In genomic region chr10:30534465-30535144, GRCh38 we compare ENCODE assay signal across 1 cellular context.
TF ChIP-seq lines count a peak whose summit lies in the region.

No MANE protein-coding gene starts in this region.

TF ChIP-seq in HepG2, 621 proteins besides CTCF, POLR2A, EP300 and RAD21 (continued from another document and continues in another):
- TF ChIP-seq, protein P1, sequence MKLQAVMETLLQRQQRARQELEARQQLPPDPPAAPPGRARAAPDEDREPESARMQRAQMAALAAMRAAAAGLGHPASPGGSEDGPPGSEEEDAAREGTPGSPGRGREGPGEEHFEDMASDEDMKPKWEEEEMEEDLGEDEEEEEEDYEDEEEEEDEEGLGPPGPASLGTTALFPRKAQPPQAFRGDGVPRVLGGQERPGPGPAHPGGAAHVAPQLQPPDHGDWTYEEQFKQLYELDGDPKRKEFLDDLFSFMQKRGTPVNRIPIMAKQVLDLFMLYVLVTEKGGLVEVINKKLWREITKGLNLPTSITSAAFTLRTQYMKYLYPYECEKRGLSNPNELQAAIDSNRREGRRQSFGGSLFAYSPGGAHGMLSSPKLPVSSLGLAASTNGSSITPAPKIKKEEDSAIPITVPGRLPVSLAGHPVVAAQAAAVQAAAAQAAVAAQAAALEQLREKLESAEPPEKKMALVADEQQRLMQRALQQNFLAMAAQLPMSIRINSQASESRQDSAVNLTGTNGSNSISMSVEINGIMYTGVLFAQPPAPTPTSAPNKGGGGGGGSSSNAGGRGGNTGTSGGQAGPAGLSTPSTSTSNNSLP (IDR thresholded peaks at IDR 0.05; ENCODE audit: low read depth, low read length), result 0 out of 2 replicates have a peak, but pooled peaks have one; percentile 62
- TF ChIP-seq TSC22D2 (CRISPR knock-in tag; IDR thresholded peaks at IDR 0.05; ENCODE audit: borderline replicate concordance) (0 out of 2 replicates have a peak, but pooled peaks have one; percentile 35), ZSCAN20 (CRISPR knock-in tag; IDR thresholded peaks at IDR 0.05; ENCODE audit: borderline replicate concordance) (no peak), TEAD2 (CRISPR knock-in tag; IDR thresholded peaks at IDR 0.05) (no peak), REXO4 (CRISPR knock-in tag; IDR thresholded peaks at IDR 0.05; ENCODE audit: borderline replicate concordance) (no peak), KAT2B (IDR thresholded peaks at IDR 0.05; ENCODE audit: borderline replicate concordance, low read depth, low read length) (no peak), ZNF670 (CRISPR knock-in tag; IDR thresholded peaks at IDR 0.05; ENCODE audit: borderline replicate concordance) (no peak), RBFOX2 (IDR thresholded peaks at IDR 0.05; ENCODE audit: low read depth, low read length) (no peak), RXRB (CRISPR knock-in tag; IDR thresholded peaks at IDR 0.05; ENCODE audit: borderline replicate concordance) (0 out of 2 replicates have a peak, but pooled peaks have one; percentile 21), KLF16 (CRISPR knock-in tag; IDR thresholded peaks at IDR 0.05) (peak in 1 of 2 experiments; percentile 38; a peak in 1 of 4 replicates), ZNF660 (CRISPR knock-in tag; IDR thresholded peaks at IDR 0.05; ENCODE audit: borderline replicate concordance, low read depth) (no peak), ZNF652 (CRISPR knock-in tag; IDR thresholded peaks at IDR 0.05; ENCODE audit: borderline replicate concordance, low read depth) (peak; percentile 20; the same call in 1 of the 2 replicates), SMAD9 (CRISPR knock-in tag; IDR thresholded peaks at IDR 0.05) (no peak), ZNF350 (CRISPR knock-in tag; IDR thresholded peaks at IDR 0.05; ENCODE audit: borderline replicate concordance, low read depth) (no peak), NFKBIZ (CRISPR knock-in tag; IDR thresholded peaks at IDR 0.05) (no peak), ERF (CRISPR knock-in tag; IDR thresholded peaks at IDR 0.05) (0 out of 2 replicates have a peak, but pooled peaks have one; percentile 44), NFE2L1 (CRISPR knock-in tag; IDR thresholded peaks at IDR 0.05; ENCODE audit: borderline replicate concordance) (no peak), MXI1 (IDR thresholded peaks at IDR 0.05; ENCODE audit: borderline replicate concordance, low read depth, low read length) (no peak), HNRNPLL (IDR thresholded peaks at IDR 0.05; ENCODE audit: low read depth, low read length, poor library complexity, severe bottlenecking) (no peak), ZNF737 (CRISPR knock-in tag; IDR thresholded peaks at IDR 0.05; ENCODE audit: borderline replicate concordance) (no peak), FOSL2 (CRISPR knock-in tag; IDR thresholded peaks at IDR 0.05) (peak; percentile 36; the same call in 1 of the 2 replicates), ELF3 (CRISPR knock-in tag; IDR thresholded peaks at IDR 0.05) (0 out of 2 replicates have a peak, but pooled peaks have one; percentile 14), ATF7-NPFF (CRISPR knock-in tag; IDR thresholded peaks at IDR 0.05; ENCODE audit: low read depth) (no peak), CHCHD3 (CRISPR knock-in tag; IDR thresholded peaks at IDR 0.05) (no peak), FOXA3 (CRISPR knock-in tag; IDR thresholded peaks at IDR 0.05) (0 out of 2 replicates have a peak, but pooled peaks have one; percentile 27), ZNF780A (CRISPR knock-in tag; IDR thresholded peaks at IDR 0.05) (no peak), TFDP2 (CRISPR knock-in tag; IDR thresholded peaks at IDR 0.05) (0 out of 2 replicates have a peak, but pooled peaks have one; percentile 23)
- TF ChIP-seq, protein P2, sequence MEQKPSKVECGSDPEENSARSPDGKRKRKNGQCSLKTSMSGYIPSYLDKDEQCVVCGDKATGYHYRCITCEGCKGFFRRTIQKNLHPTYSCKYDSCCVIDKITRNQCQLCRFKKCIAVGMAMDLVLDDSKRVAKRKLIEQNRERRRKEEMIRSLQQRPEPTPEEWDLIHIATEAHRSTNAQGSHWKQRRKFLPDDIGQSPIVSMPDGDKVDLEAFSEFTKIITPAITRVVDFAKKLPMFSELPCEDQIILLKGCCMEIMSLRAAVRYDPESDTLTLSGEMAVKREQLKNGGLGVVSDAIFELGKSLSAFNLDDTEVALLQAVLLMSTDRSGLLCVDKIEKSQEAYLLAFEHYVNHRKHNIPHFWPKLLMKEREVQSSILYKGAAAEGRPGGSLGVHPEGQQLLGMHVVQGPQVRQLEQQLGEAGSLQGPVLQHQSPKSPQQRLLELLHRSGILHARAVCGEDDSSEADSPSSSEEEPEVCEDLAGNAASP (CRISPR knock-in tag; IDR thresholded peaks at IDR 0.05; ENCODE audit: borderline replicate concordance), result 0 out of 2 replicates have a peak, but pooled peaks have one; percentile 15
- TF ChIP-seq, protein P3, sequence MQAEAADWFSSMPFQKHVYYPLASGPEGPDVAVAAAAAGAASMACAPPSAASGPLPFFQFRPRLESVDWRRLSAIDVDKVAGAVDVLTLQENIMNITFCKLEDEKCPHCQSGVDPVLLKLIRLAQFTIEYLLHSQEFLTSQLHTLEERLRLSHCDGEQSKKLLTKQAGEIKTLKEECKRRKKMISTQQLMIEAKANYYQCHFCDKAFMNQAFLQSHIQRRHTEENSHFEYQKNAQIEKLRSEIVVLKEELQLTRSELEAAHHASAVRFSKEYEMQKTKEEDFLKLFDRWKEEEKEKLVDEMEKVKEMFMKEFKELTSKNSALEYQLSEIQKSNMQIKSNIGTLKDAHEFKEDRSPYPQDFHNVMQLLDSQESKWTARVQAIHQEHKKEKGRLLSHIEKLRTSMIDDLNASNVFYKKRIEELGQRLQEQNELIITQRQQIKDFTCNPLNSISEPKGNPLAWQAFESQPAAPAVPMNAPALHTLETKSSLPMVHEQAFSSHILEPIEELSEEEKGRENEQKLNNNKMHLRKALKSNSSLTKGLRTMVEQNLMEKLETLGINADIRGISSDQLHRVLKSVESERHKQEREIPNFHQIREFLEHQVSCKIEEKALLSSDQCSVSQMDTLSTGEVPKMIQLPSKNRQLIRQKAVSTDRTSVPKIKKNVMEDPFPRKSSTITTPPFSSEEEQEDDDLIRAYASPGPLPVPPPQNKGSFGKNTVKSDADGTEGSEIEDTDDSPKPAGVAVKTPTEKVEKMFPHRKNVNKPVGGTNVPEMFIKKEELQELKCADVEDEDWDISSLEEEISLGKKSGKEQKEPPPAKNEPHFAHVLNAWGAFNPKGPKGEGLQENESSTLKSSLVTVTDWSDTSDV (CRISPR knock-in tag; IDR thresholded peaks at IDR 0.05), result no peak
- TF ChIP-seq, protein P4, sequence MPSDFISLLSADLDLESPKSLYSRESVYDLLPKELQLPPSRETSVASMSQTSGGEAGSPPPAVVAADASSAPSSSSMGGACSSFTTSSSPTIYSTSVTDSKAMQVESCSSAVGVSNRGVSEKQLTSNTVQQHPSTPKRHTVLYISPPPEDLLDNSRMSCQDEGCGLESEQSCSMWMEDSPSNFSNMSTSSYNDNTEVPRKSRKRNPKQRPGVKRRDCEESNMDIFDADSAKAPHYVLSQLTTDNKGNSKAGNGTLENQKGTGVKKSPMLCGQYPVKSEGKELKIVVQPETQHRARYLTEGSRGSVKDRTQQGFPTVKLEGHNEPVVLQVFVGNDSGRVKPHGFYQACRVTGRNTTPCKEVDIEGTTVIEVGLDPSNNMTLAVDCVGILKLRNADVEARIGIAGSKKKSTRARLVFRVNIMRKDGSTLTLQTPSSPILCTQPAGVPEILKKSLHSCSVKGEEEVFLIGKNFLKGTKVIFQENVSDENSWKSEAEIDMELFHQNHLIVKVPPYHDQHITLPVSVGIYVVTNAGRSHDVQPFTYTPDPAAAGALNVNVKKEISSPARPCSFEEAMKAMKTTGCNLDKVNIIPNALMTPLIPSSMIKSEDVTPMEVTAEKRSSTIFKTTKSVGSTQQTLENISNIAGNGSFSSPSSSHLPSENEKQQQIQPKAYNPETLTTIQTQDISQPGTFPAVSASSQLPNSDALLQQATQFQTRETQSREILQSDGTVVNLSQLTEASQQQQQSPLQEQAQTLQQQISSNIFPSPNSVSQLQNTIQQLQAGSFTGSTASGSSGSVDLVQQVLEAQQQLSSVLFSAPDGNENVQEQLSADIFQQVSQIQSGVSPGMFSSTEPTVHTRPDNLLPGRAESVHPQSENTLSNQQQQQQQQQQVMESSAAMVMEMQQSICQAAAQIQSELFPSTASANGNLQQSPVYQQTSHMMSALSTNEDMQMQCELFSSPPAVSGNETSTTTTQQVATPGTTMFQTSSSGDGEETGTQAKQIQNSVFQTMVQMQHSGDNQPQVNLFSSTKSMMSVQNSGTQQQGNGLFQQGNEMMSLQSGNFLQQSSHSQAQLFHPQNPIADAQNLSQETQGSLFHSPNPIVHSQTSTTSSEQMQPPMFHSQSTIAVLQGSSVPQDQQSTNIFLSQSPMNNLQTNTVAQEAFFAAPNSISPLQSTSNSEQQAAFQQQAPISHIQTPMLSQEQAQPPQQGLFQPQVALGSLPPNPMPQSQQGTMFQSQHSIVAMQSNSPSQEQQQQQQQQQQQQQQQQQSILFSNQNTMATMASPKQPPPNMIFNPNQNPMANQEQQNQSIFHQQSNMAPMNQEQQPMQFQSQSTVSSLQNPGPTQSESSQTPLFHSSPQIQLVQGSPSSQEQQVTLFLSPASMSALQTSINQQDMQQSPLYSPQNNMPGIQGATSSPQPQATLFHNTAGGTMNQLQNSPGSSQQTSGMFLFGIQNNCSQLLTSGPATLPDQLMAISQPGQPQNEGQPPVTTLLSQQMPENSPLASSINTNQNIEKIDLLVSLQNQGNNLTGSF (CRISPR knock-in tag; IDR thresholded peaks at IDR 0.05), result no peak
- TF ChIP-seq, protein P5, sequence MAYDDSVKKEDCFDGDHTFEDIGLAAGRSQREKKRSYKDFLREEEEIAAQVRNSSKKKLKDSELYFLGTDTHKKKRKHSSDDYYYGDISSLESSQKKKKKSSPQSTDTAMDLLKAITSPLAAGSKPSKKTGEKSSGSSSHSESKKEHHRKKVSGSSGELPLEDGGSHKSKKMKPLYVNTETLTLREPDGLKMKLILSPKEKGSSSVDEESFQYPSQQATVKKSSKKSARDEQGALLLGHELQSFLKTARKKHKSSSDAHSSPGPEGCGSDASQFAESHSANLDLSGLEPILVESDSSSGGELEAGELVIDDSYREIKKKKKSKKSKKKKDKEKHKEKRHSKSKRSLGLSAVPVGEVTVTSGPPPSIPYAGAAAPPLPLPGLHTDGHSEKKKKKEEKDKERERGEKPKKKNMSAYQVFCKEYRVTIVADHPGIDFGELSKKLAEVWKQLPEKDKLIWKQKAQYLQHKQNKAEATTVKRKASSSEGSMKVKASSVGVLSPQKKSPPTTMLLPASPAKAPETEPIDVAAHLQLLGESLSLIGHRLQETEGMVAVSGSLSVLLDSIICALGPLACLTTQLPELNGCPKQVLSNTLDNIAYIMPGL (CRISPR knock-in tag; IDR thresholded peaks at IDR 0.05; ENCODE audit: borderline replicate concordance in 1 of 2, low read depth in 1 of 2), result peak in 1 of 2 experiments; percentile 54; a peak in 2 of 4 replicates
- TF ChIP-seq, protein P6, sequence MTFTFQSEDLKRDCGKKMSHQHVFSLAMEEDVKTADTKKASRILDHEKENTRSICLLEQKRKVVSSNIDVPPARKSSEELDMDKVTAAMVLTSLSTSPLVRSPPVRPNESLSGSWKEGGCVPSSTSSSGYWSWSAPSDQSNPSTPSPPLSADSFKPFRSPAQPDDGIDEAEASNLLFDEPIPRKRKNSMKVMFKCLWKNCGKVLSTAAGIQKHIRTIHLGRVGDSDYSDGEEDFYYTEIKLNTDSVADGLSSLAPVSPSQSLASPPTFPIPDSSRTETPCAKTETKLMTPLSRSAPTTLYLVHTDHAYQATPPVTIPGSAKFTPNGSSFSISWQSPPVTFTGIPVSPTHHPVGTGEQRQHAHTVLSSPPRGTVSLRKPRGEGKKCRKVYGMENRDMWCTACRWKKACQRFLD (CRISPR knock-in tag; IDR thresholded peaks at IDR 0.05; ENCODE audit: borderline replicate concordance), result no peak
- TF ChIP-seq, protein P7, sequence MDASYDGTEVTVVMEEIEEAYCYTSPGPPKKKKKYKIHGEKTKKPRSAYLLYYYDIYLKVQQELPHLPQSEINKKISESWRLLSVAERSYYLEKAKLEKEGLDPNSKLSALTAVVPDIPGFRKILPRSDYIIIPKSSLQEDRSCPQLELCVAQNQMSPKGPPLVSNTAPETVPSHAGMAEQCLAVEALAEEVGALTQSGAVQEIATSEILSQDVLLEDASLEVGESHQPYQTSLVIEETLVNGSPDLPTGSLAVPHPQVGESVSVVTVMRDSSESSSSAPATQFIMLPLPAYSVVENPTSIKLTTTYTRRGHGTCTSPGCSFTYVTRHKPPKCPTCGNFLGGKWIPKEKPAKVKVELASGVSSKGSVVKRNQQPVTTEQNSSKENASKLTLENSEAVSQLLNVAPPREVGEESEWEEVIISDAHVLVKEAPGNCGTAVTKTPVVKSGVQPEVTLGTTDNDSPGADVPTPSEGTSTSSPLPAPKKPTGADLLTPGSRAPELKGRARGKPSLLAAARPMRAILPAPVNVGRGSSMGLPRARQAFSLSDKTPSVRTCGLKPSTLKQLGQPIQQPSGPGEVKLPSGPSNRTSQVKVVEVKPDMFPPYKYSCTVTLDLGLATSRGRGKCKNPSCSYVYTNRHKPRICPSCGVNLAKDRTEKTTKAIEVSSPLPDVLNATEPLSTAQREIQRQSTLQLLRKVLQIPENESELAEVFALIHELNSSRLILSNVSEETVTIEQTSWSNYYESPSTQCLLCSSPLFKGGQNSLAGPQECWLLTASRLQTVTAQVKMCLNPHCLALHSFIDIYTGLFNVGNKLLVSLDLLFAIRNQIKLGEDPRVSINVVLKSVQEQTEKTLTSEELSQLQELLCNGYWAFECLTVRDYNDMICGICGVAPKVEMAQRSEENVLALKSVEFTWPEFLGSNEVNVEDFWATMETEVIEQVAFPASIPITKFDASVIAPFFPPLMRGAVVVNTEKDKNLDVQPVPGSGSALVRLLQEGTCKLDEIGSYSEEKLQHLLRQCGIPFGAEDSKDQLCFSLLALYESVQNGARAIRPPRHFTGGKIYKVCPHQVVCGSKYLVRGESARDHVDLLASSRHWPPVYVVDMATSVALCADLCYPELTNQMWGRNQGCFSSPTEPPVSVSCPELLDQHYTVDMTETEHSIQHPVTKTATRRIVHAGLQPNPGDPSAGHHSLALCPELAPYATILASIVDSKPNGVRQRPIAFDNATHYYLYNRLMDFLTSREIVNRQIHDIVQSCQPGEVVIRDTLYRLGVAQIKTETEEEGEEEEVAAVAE (CRISPR knock-in tag; IDR thresholded peaks at IDR 0.05; ENCODE audit: borderline replicate concordance), result no peak
- TF ChIP-seq, protein P8, sequence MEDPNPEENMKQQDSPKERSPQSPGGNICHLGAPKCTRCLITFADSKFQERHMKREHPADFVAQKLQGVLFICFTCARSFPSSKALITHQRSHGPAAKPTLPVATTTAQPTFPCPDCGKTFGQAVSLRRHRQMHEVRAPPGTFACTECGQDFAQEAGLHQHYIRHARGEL (CRISPR knock-in tag; IDR thresholded peaks at IDR 0.05), result no peak
- TF ChIP-seq, protein P9, sequence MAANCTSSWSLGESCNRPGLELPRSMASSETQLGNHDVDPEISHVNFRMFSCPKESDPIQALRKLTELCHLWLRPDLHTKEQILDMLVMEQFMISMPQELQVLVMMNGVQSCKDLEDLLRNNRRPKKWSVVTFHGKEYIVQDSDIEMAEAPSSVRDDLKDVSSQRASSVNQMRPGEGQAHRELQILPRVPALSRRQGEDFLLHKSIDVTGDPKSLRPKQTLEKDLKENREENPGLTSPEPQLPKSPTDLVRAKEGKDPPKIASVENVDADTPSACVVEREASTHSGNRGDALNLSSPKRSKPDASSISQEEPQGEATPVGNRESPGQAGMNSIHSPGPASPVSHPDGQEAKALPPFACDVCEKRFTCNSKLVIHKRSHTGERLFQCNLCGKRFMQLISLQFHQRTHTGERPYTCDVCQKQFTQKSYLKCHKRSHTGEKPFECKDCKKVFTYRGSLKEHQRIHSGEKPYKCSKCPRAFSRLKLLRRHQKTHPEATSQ (CRISPR knock-in tag; IDR thresholded peaks at IDR 0.05; ENCODE audit: borderline replicate concordance), result no peak
